ENCODE assay signal across 1 cellular context in the genomic region with DNA sequence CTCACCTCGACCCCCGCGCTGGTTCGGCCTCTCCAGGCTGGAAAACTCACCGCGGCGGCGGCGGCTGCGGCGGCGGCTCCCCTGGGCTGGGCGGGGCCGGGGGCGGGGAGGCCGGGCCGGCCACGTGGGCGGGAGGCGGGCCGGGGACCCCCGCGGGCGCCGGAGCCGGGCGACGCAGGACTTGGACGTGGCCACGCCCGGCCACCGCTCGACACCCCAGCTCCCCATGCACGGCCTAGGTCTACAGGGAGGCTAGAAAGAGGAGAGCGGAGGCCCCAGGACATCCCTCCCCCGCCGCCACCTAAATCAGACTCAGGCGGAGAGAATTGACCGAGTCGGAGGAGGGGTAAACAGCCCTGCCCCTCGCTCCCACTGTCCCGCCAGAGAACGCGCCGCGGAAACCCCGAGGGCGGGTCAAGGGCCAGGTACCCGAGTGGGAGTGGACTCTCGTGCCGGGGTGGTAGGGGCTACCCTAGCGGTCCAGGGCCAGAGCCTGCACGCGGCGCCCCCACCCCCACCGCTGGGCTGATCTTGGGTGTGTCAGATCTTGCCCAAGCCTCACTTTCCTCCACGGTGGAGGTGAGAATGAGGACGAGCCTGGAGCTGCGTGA.
TF ChIP-seq lines count a peak whose summit lies in the region.

No MANE protein-coding gene starts in this region.

TF ChIP-seq in WTC11, 78 proteins besides CTCF, POLR2A, EP300 and RAD21 (continued from another document):
- TF ChIP-seq, protein P1, sequence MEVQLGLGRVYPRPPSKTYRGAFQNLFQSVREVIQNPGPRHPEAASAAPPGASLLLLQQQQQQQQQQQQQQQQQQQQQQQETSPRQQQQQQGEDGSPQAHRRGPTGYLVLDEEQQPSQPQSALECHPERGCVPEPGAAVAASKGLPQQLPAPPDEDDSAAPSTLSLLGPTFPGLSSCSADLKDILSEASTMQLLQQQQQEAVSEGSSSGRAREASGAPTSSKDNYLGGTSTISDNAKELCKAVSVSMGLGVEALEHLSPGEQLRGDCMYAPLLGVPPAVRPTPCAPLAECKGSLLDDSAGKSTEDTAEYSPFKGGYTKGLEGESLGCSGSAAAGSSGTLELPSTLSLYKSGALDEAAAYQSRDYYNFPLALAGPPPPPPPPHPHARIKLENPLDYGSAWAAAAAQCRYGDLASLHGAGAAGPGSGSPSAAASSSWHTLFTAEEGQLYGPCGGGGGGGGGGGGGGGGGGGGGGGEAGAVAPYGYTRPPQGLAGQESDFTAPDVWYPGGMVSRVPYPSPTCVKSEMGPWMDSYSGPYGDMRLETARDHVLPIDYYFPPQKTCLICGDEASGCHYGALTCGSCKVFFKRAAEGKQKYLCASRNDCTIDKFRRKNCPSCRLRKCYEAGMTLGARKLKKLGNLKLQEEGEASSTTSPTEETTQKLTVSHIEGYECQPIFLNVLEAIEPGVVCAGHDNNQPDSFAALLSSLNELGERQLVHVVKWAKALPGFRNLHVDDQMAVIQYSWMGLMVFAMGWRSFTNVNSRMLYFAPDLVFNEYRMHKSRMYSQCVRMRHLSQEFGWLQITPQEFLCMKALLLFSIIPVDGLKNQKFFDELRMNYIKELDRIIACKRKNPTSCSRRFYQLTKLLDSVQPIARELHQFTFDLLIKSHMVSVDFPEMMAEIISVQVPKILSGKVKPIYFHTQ (CRISPR knock-in tag; IDR thresholded peaks at IDR 0.05): no peak
- TF ChIP-seq, protein P2, sequence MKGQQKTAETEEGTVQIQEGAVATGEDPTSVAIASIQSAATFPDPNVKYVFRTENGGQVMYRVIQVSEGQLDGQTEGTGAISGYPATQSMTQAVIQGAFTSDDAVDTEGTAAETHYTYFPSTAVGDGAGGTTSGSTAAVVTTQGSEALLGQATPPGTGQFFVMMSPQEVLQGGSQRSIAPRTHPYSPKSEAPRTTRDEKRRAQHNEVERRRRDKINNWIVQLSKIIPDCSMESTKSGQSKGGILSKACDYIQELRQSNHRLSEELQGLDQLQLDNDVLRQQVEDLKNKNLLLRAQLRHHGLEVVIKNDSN (CRISPR knock-in tag; IDR thresholded peaks at IDR 0.05): peak; percentile 46; the same call in 1 of the 2 replicates
- TF ChIP-seq ZNF138 (CRISPR knock-in tag; conservative IDR thresholded peaks at IDR 0.05) (no peak), ZNF416 (CRISPR knock-in tag; IDR thresholded peaks at IDR 0.05) (no peak), NFE2L1 (CRISPR knock-in tag; IDR thresholded peaks at IDR 0.05) (no peak), FOXK1 (CRISPR knock-in tag; IDR thresholded peaks at IDR 0.05) (0 out of 2 replicates have a peak, but pooled peaks have one; percentile 5), E2F1 (CRISPR knock-in tag; IDR thresholded peaks at IDR 0.05) (0 out of 2 replicates have a peak, but pooled peaks have one; percentile 32), MXD4 (CRISPR knock-in tag; IDR thresholded peaks at IDR 0.05; ENCODE audit: borderline replicate concordance) (no peak), TP53 (CRISPR knock-in tag; IDR thresholded peaks at IDR 0.05) (no peak), PRRX2 (CRISPR knock-in tag; IDR thresholded peaks at IDR 0.05) (no peak), TEAD4 (CRISPR knock-in tag; IDR thresholded peaks at IDR 0.05) (no peak), KAT7 (CRISPR knock-in tag; IDR thresholded peaks at IDR 0.05; ENCODE audit: borderline replicate concordance) (no peak; the same call in 1 of the 2 replicates), AFF4 (CRISPR knock-in tag; IDR thresholded peaks at IDR 0.05; ENCODE audit: borderline replicate concordance) (no peak), ATF3 (CRISPR knock-in tag; conservative IDR thresholded peaks at IDR 0.05) (no peak), NR2C2 (CRISPR knock-in tag; IDR thresholded peaks at IDR 0.05) (no peak), ZNF263 (CRISPR knock-in tag; IDR thresholded peaks at IDR 0.05; ENCODE audit: low read depth) (no peak), ZNF317 (CRISPR knock-in tag; IDR thresholded peaks at IDR 0.05; ENCODE audit: borderline replicate concordance, low read depth) (no peak), E2F4 (CRISPR knock-in tag; IDR thresholded peaks at IDR 0.05; ENCODE audit: borderline replicate concordance, low read depth) (no peak), SOX15 (CRISPR knock-in tag; IDR thresholded peaks at IDR 0.05) (no peak), ZMAT4 (CRISPR knock-in tag; IDR thresholded peaks at IDR 0.05) (no peak), MYBL2 (CRISPR knock-in tag; IDR thresholded peaks at IDR 0.05) (no peak; the same call in 1 of the 2 replicates), NR1H2 (CRISPR knock-in tag; IDR thresholded peaks at IDR 0.05) (no peak), NFATC4 (CRISPR knock-in tag; IDR thresholded peaks at IDR 0.05) (no peak), EMX1 (CRISPR knock-in tag; IDR thresholded peaks at IDR 0.05) (no peak), IRF2 (CRISPR knock-in tag; IDR thresholded peaks at IDR 0.05; ENCODE audit: borderline replicate concordance, low read depth) (no peak), ZNF219 (CRISPR knock-in tag; IDR thresholded peaks at IDR 0.05; ENCODE audit: borderline replicate concordance) (no peak), ZBTB21 (CRISPR knock-in tag; IDR thresholded peaks at IDR 0.05; ENCODE audit: borderline replicate concordance) (0 out of 2 replicates have a peak, but pooled peaks have one; percentile 16), PRDM15 (CRISPR knock-in tag; IDR thresholded peaks at IDR 0.05) (no peak)
- TF ChIP-seq, protein P3, sequence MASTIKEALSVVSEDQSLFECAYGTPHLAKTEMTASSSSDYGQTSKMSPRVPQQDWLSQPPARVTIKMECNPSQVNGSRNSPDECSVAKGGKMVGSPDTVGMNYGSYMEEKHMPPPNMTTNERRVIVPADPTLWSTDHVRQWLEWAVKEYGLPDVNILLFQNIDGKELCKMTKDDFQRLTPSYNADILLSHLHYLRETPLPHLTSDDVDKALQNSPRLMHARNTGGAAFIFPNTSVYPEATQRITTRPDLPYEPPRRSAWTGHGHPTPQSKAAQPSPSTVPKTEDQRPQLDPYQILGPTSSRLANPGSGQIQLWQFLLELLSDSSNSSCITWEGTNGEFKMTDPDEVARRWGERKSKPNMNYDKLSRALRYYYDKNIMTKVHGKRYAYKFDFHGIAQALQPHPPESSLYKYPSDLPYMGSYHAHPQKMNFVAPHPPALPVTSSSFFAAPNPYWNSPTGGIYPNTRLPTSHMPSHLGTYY (CRISPR knock-in tag; IDR thresholded peaks at IDR 0.05): no peak
- TF ChIP-seq, protein P4, sequence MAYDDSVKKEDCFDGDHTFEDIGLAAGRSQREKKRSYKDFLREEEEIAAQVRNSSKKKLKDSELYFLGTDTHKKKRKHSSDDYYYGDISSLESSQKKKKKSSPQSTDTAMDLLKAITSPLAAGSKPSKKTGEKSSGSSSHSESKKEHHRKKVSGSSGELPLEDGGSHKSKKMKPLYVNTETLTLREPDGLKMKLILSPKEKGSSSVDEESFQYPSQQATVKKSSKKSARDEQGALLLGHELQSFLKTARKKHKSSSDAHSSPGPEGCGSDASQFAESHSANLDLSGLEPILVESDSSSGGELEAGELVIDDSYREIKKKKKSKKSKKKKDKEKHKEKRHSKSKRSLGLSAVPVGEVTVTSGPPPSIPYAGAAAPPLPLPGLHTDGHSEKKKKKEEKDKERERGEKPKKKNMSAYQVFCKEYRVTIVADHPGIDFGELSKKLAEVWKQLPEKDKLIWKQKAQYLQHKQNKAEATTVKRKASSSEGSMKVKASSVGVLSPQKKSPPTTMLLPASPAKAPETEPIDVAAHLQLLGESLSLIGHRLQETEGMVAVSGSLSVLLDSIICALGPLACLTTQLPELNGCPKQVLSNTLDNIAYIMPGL (CRISPR knock-in tag; IDR thresholded peaks at IDR 0.05): 0 out of 2 replicates have a peak, but pooled peaks have one; percentile 40
- TF ChIP-seq, protein P5, sequence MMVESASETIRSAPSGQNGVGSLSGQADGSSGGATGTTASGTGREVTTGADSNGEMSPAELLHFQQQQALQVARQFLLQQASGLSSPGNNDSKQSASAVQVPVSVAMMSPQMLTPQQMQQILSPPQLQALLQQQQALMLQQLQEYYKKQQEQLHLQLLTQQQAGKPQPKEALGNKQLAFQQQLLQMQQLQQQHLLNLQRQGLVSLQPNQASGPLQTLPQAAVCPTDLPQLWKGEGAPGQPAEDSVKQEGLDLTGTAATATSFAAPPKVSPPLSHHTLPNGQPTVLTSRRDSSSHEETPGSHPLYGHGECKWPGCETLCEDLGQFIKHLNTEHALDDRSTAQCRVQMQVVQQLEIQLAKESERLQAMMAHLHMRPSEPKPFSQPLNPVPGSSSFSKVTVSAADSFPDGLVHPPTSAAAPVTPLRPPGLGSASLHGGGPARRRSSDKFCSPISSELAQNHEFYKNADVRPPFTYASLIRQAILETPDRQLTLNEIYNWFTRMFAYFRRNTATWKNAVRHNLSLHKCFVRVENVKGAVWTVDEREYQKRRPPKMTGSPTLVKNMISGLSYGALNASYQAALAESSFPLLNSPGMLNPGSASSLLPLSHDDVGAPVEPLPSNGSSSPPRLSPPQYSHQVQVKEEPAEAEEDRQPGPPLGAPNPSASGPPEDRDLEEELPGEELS (CRISPR knock-in tag; IDR thresholded peaks at IDR 0.05): 0 out of 2 replicates have a peak, but pooled peaks have one; percentile 37
